ENCODE assay signal across 28 cellular contexts in genomic region chr9:12230708-12231107, GRCh38.
A peak's percentile ranks its signal among the peaks of the same experiment; 100 is the strongest.
DNase-seq lines count a peak whose midpoint lies in the region; ATAC-seq and TF ChIP-seq lines count a peak whose summit lies in the region.
"Had no signal": no experiment of that assay in that cellular context is flagged by ENCODE, and none has a peak within 500 bp of the region (broad histone marks: within the 10 kb centered on the region; RNA-seq: fewer than 3 reads in every experiment).

No MANE protein-coding gene starts in this region.

- no peaks in the 10 kb centered on the region for H4K20me1 ChIP-seq in Loucy (ENCODE audit: insufficient read depth, low read length, poor library complexity, severe bottlenecking)
- no peaks in the 10 kb centered on the region for H4K20me1 ChIP-seq in hepatocyte (ENCODE audit: insufficient read depth, poor library complexity, severe bottlenecking)

- H3K4me2 ChIP-seq in Loucy (ENCODE audit: low read depth, low read length, poor library complexity, severe bottlenecking): peak overlapping the region; percentile 24
- no peak overlapping the region for H3K4me2 ChIP-seq in hepatocyte

- no peaks in the 10 kb centered on the region for H3K36me3 Mint-ChIP-seq in activated naive CD4-positive, alpha-beta T cell treated with anti-CD3 and anti-CD28 coated beads for 36 hours (ENCODE audit: low read depth)
- H3K36me3 Mint-ChIP-seq: activated naive CD8-positive, alpha-beta T cell treated with anti-CD3 and anti-CD28 coated beads, Interleukin-2, amount 10 ng/mL, durations not matched to agents 7 days and 5 days; stimulated activated effector memory CD8-positive, alpha-beta T cell treated with anti-CD3 and anti-CD28 coated beads, Interleukin-12 subunit alpha, Interleukin-12 subunit beta, amount 100 ng/mL, for 72 hours had no signal

- 0 out of 2 replicates have a peak overlapping the region, but pooled peaks have one; percentile 55 for H2AFZ ChIP-seq in Loucy (ENCODE audit: low read length)
- peak overlapping the region; percentile 7 for H2AFZ ChIP-seq in hepatocyte

- DNase-seq in hepatocyte (ENCODE audit: low spot score) (no peak), mucosa of gallbladder (ENCODE audit: low spot score) (no peak)
- DNase-seq in activated naive CD4-positive, alpha-beta T cell treated with anti-CD3 and anti-CD28 coated beads for 36 hours: no peak
- DNase-seq: activated CD4-positive, alpha-beta T cell treated with anti-CD3 and anti-CD28 coated beads for 48 hours; activated gamma-delta T cell; activated naive CD8-positive, alpha-beta T cell treated with anti-CD3 and anti-CD28 coated beads, Interleukin-2, amount 10 ng/mL, durations not matched to agents 7 days and 5 days; activated T-cell treated with anti-CD3 and anti-CD28 coated beads for 4 hours; aorta; C1 segment of cervical spinal cord; effector CD4-positive, alpha-beta T cell; gastrocnemius medialis; hypothalamus; NCI-H146; NCI-H774; RPMI8226; SJCRH30; stimulated activated CD4-positive, alpha-beta T cell treated with anti-CD3 and anti-CD28 coated beads, Interleukin-15, amount 100 ng/mL, for 24 hours; SW 1271; T1000; transverse colon; WERI-Rb-1 had no signal

- no peak overlapping the region for H3K27ac Mint-ChIP-seq in activated naive CD4-positive, alpha-beta T cell treated with anti-CD3 and anti-CD28 coated beads for 36 hours
- H3K27ac Mint-ChIP-seq: activated naive CD8-positive, alpha-beta T cell treated with anti-CD3 and anti-CD28 coated beads, Interleukin-2, amount 10 ng/mL, durations not matched to agents 7 days and 5 days; nephron; stimulated activated effector memory CD8-positive, alpha-beta T cell treated with anti-CD3 and anti-CD28 coated beads, Interleukin-12 subunit alpha, Interleukin-12 subunit beta, amount 100 ng/mL, for 72 hours had no signal

- H3K4me3 ChIP-seq in Loucy (ENCODE audit: low read length, poor library complexity, severe bottlenecking): peak overlapping the region; percentile 28
- no peak overlapping the region for H3K4me3 ChIP-seq in hepatocyte
- H3K4me3 ChIP-seq: gastrocnemius medialis, SJCRH30, transverse colon had no signal

- H3K4me3 Mint-ChIP-seq in activated naive CD4-positive, alpha-beta T cell treated with anti-CD3 and anti-CD28 coated beads for 36 hours: no peak overlapping the region
- H3K4me3 Mint-ChIP-seq: activated naive CD8-positive, alpha-beta T cell treated with anti-CD3 and anti-CD28 coated beads, Interleukin-2, amount 10 ng/mL, durations not matched to agents 7 days and 5 days; nephron; stimulated activated effector memory CD8-positive, alpha-beta T cell treated with anti-CD3 and anti-CD28 coated beads, Interleukin-12 subunit alpha, Interleukin-12 subunit beta, amount 100 ng/mL, for 72 hours had no signal

- no peaks in the 10 kb centered on the region for H3F3A ChIP-seq in Loucy (ENCODE audit: low read depth)

- H3K36me3 ChIP-seq in Loucy (ENCODE audit: insufficient read depth, low read length) (no peaks in the 10 kb centered on the region), hepatocyte (replicated peaks; ENCODE audit: insufficient read depth, low read depth) (no peaks in the 10 kb centered on the region)
- H3K36me3 ChIP-seq: gastrocnemius medialis, SJCRH30, transverse colon, WERI-Rb-1 had no signal

- no peak overlapping the region for H3K27ac ChIP-seq in hepatocyte
- H3K27ac ChIP-seq: gastrocnemius medialis, SJCRH30, transverse colon, WERI-Rb-1 had no signal

- H3K4me1 ChIP-seq in Loucy (ENCODE audit: insufficient read depth, low read length, poor library complexity, severe bottlenecking): no peaks in the 10 kb centered on the region
- H3K4me1 ChIP-seq in hepatocyte (ENCODE audit: insufficient read depth): no peaks in the 10 kb centered on the region
- H3K4me1 ChIP-seq: gastrocnemius medialis, SJCRH30, transverse colon had no signal

- no peak for TF ChIP-seq CTCF in Loucy (conservative IDR thresholded peaks at IDR 0.05; ENCODE audit: low read length)
- TF ChIP-seq CTCF in hepatocyte (IDR thresholded peaks at IDR 0.05; ENCODE audit: poor library complexity): no peak

- H3K79me2 ChIP-seq in Loucy (ENCODE audit: insufficient read depth, low read length) (no peaks in the 10 kb centered on the region), hepatocyte (no peaks in the 10 kb centered on the region)

- H3K4me1 Mint-ChIP-seq in activated naive CD4-positive, alpha-beta T cell treated with anti-CD3 and anti-CD28 coated beads for 36 hours (ENCODE audit: low read depth): no peaks in the 10 kb centered on the region
- H3K4me1 Mint-ChIP-seq: nephron; stimulated activated effector memory CD8-positive, alpha-beta T cell treated with anti-CD3 and anti-CD28 coated beads, Interleukin-12 subunit alpha, Interleukin-12 subunit beta, amount 100 ng/mL, for 72 hours had no signal

- H3K9me3 Mint-ChIP-seq in activated naive CD4-positive, alpha-beta T cell treated with anti-CD3 and anti-CD28 coated beads for 36 hours: peaks cover 31% of the 10 kb centered on the region

- H3K27me3 ChIP-seq in Loucy (ENCODE audit: insufficient read depth, low read length, poor library complexity, severe bottlenecking) (no peaks in the 10 kb centered on the region), hepatocyte (no peaks in the 10 kb centered on the region)
- H3K27me3 ChIP-seq: gastrocnemius medialis, SJCRH30, transverse colon had no signal

- intact Hi-C loops in activated naive CD4-positive, alpha-beta T cell treated with anti-CD3 and anti-CD28 coated beads for 36 hours (cut with micrococcal nuclease): no loop called here

- H3K9me3 ChIP-seq in Loucy (ENCODE audit: insufficient read depth, low read depth, low read length) (no peaks in the 10 kb centered on the region), hepatocyte (ENCODE audit: low read depth) (no peaks in the 10 kb centered on the region)
- H3K9me3 ChIP-seq: gastrocnemius medialis, SJCRH30, transverse colon had no signal

- 100% methylated on average over 1 of the region's 1 CpG for WGBS in hepatocyte (ENCODE audit: low lambda C conversion rate, missing lambda C conversion rate)

- H3K9ac ChIP-seq in Loucy (ENCODE audit: low read depth, low read length, poor library complexity, severe bottlenecking): no peak overlapping the region

- CTCF ChIA-PET in activated naive CD4-positive, alpha-beta T cell treated with anti-CD3 and anti-CD28 coated beads for 36 hours (lab: Charles Lee): no interaction called here

- H3K27me3 Mint-ChIP-seq in activated naive CD4-positive, alpha-beta T cell treated with anti-CD3 and anti-CD28 coated beads for 36 hours (ENCODE audit: low read depth): no peaks in the 10 kb centered on the region
- H3K27me3 Mint-ChIP-seq: activated naive CD8-positive, alpha-beta T cell treated with anti-CD3 and anti-CD28 coated beads, Interleukin-2, amount 10 ng/mL, durations not matched to agents 7 days and 5 days had no signal

- H3K9me2 ChIP-seq in Loucy (replicated peaks; ENCODE audit: low read depth, low read length): no peaks in the 10 kb centered on the region
- H3K9me2 ChIP-seq in hepatocyte (replicated peaks; ENCODE audit: insufficient read depth): no peaks in the 10 kb centered on the region

- ATAC-seq in GM18870 (IDR thresholded peaks at IDR 0.05; ENCODE audit: unreplicated experiment) (peak; percentile 73), HG02610 (IDR thresholded peaks at IDR 0.05; ENCODE audit: unreplicated experiment) (peak; percentile 90), GM18909 (IDR thresholded peaks at IDR 0.05; ENCODE audit: poor library complexity, unreplicated experiment) (no peak)
- ATAC-seq: gastrocnemius medialis; HCT116; stimulated activated effector memory CD8-positive, alpha-beta T cell treated with anti-CD3 and anti-CD28 coated beads, Interleukin-12 subunit alpha, Interleukin-12 subunit beta, amount 100 ng/mL, for 72 hours had no signal
